ENCODE assay signal across 3 cellular contexts in genomic region chr6:76438768-76439167, GRCh38.
TF ChIP-seq lines count a peak whose summit lies in the region.

No MANE protein-coding gene starts in this region.

TF ChIP-seq in SK-N-SH treated with all-trans-retinoic acid at 6 μM for 48 hours, 23 proteins besides CTCF, POLR2A, EP300 and RAD21:
- TF ChIP-seq TOX (CRISPR knock-in tag; IDR thresholded peaks at IDR 0.05; ENCODE audit: borderline replicate concordance) (no peak), ISL1 (CRISPR knock-in tag; IDR thresholded peaks at IDR 0.05) (peak; percentile 83)

TF ChIP-seq in SK-N-SH, 30 proteins besides CTCF, POLR2A, EP300 and RAD21:
- TF ChIP-seq FOXJ3 (CRISPR knock-in tag; IDR thresholded peaks at IDR 0.05): no peak
- TF ChIP-seq ELF1 (IDR thresholded peaks at IDR 0.05): no peak

TF ChIP-seq in H1, 55 proteins besides CTCF, POLR2A, EP300 and RAD21:
- TF ChIP-seq BACH1 (IDR thresholded peaks at IDR 0.05; ENCODE audit: low read length): peak; percentile 57; the same call in 1 of the 2 replicates
- no peak for TF ChIP-seq GTF2F1 (IDR thresholded peaks at IDR 0.05; ENCODE audit: borderline replicate concordance, low read depth, low read length)
TF ChIP-seq in H1: peak in this region for 1.
